In genomic region chr6:30963641-30964040, GRCh38 we compare ENCODE assay signal across 21 cellular contexts. TPM values are rescaled to one million over a fixed set of nuclear protein-coding genes. Genes with fewer than 3 reads are reported as not detected.
DNase-seq lines count a peak whose midpoint lies in the region; ATAC-seq and TF ChIP-seq lines count a peak whose summit lies in the region.
"Had no signal": no experiment of that assay in that cellular context is flagged by ENCODE, and none has a peak within 500 bp of the region (broad histone marks: within the 10 kb centered on the region; RNA-seq: fewer than 3 reads in every experiment).

No MANE protein-coding gene starts in this region.

- no peaks in the 10 kb centered on the region for H3K36me3 Mint-ChIP-seq in activated CD4-positive, alpha-beta memory T cell treated with anti-CD3 and anti-CD28 coated beads, Interleukin-2, amount 10 ng/mL, durations not matched to agents 7 days and 5 days (ENCODE audit: low read depth)
- no peaks in the 10 kb centered on the region for H3K36me3 Mint-ChIP-seq in activated CD4-positive, alpha-beta memory T cell treated with anti-CD3 and anti-CD28 coated beads for 36 hours

- 40 to 51% (median 48%) methylated on average over 6 of the region's 6 CpGs for WGBS in adrenal gland, 4 donors
- 74 to 85% (median 78%) methylated on average over 6 of the region's 6 CpGs for WGBS in stomach, 5 donors

- H3K27ac ChIP-seq in adrenal gland, result no peak overlapping the region
- no peak overlapping the region for H3K27ac ChIP-seq in stomach
- H3K27ac ChIP-seq: BLaER1, uterus had no signal

- TF ChIP-seq CTCF in adrenal gland (IDR thresholded peaks at IDR 0.05) (no peak), stomach (IDR thresholded peaks at IDR 0.05) (no peak)

- no peaks in the 10 kb centered on the region for H3K9me3 ChIP-seq in adrenal gland (replicated peaks in 1 of 3)
- H3K9me3 ChIP-seq in stomach, result no peaks in the 10 kb centered on the region
- H3K9me3 ChIP-seq: BLaER1, uterus had no signal

- no peak for ATAC-seq in GM19397 (IDR thresholded peaks at IDR 0.05; ENCODE audit: unreplicated experiment)
- ATAC-seq: GM23338, left colon had no signal

- H3K36me3 ChIP-seq in adrenal gland (replicated peaks in 1 of 2) (no peaks in the 10 kb centered on the region), stomach (no peaks in the 10 kb centered on the region)
- H3K36me3 ChIP-seq: BLaER1, uterus had no signal

- POLR2A ChIA-PET in activated CD4-positive, alpha-beta memory T cell treated with anti-CD3 and anti-CD28 coated beads, Interleukin-2, amount 10 ng/mL, durations not matched to agents 7 days and 5 days (lab: Charles Lee), result no interaction called here
- POLR2A ChIA-PET in activated CD4-positive, alpha-beta memory T cell treated with anti-CD3 and anti-CD28 coated beads for 36 hours (lab: Charles Lee), result no interaction called here

- H3K9me3 Mint-ChIP-seq in activated CD4-positive, alpha-beta memory T cell treated with anti-CD3 and anti-CD28 coated beads, Interleukin-2, amount 10 ng/mL, durations not matched to agents 7 days and 5 days, result no peaks in the 10 kb centered on the region
- H3K9me3 Mint-ChIP-seq in activated CD4-positive, alpha-beta memory T cell treated with anti-CD3 and anti-CD28 coated beads for 36 hours, result no peaks in the 10 kb centered on the region
- H3K9me3 Mint-ChIP-seq: activated CD4-positive, alpha-beta T cell treated with anti-CD3 and anti-CD28 coated beads, Interleukin-2, amount 10 ng/mL, durations not matched to agents 24 days and 14 days had no signal

- H3K27ac Mint-ChIP-seq in activated CD4-positive, alpha-beta memory T cell treated with anti-CD3 and anti-CD28 coated beads, Interleukin-2, amount 10 ng/mL, durations not matched to agents 7 days and 5 days, result peak overlapping the region; percentile 55
- no peak overlapping the region for H3K27ac Mint-ChIP-seq in activated CD4-positive, alpha-beta memory T cell treated with anti-CD3 and anti-CD28 coated beads for 36 hours
- H3K27ac Mint-ChIP-seq: activated CD4-positive, alpha-beta T cell treated with anti-CD3 and anti-CD28 coated beads, Interleukin-2, amount 10 ng/mL, durations not matched to agents 24 days and 14 days; GM23338 had no signal

- H3K27me3 ChIP-seq in adrenal gland (no peaks in the 10 kb centered on the region), stomach (no peaks in the 10 kb centered on the region)
- H3K27me3 ChIP-seq: BLaER1, uterus had no signal

- TF ChIP-seq EP300 in stomach (IDR thresholded peaks at IDR 0.05), result no peak

- peaks cover 27% of the 10 kb centered on the region for H3K4me1 Mint-ChIP-seq in activated CD4-positive, alpha-beta memory T cell treated with anti-CD3 and anti-CD28 coated beads, Interleukin-2, amount 10 ng/mL, durations not matched to agents 7 days and 5 days
- peaks cover 8% of the 10 kb centered on the region for H3K4me1 Mint-ChIP-seq in activated CD4-positive, alpha-beta memory T cell treated with anti-CD3 and anti-CD28 coated beads for 36 hours (ENCODE audit: low read depth)
- H3K4me1 Mint-ChIP-seq: GM23338 had no signal

- H3K4me1 ChIP-seq in adrenal gland (replicated peaks in 1 of 2), result no peaks in the 10 kb centered on the region
- H3K4me1 ChIP-seq in stomach, result peaks cover 0 to 6% (median 0%) of the 10 kb centered on the region in 4 donors
- H3K4me1 ChIP-seq: BLaER1, uterus had no signal

- no peak for TF ChIP-seq POLR2A in adrenal gland (IDR thresholded peaks at IDR 0.05)
- TF ChIP-seq POLR2A in stomach (IDR thresholded peaks at IDR 0.05), result no peak

- H3K4me3 ChIP-seq in adrenal gland, result no peak overlapping the region
- no peak overlapping the region for H3K4me3 ChIP-seq in stomach
- H3K4me3 ChIP-seq: BLaER1, GM23338, uterus had no signal

- H3K27me3 Mint-ChIP-seq in activated CD4-positive, alpha-beta memory T cell treated with anti-CD3 and anti-CD28 coated beads, Interleukin-2, amount 10 ng/mL, durations not matched to agents 7 days and 5 days, result peaks cover 39% of the 10 kb centered on the region
- peaks cover 13% of the 10 kb centered on the region for H3K27me3 Mint-ChIP-seq in activated CD4-positive, alpha-beta memory T cell treated with anti-CD3 and anti-CD28 coated beads for 36 hours

- intact Hi-C loops in activated CD4-positive, alpha-beta memory T cell treated with anti-CD3 and anti-CD28 coated beads for 36 hours (cut with micrococcal nuclease), result no loop called here
- intact Hi-C loops in adrenal gland (cut with DNase I) (no loop called here), head of caudate nucleus (cut with DNase I) (no loop called here), stomach (cut with DNase I; ENCODE audit: low total_unique reads) (no loop called here)

- CTCF ChIA-PET in activated CD4-positive, alpha-beta memory T cell treated with anti-CD3 and anti-CD28 coated beads, Interleukin-2, amount 10 ng/mL, durations not matched to agents 7 days and 5 days (lab: Charles Lee), result interaction anchor here (1.0 kb wide), 1 partner anchor 124 kb away, joined by 3 read pairs; no protein-coding TSS in a partner anchor
- CTCF ChIA-PET in activated CD4-positive, alpha-beta memory T cell treated with anti-CD3 and anti-CD28 coated beads for 36 hours (lab: Charles Lee), result no interaction called here

- no peak for DNase-seq in activated CD4-positive, alpha-beta memory T cell treated with anti-CD3 and anti-CD28 coated beads, Interleukin-2, amount 10 ng/mL, durations not matched to agents 7 days and 5 days
- DNase-seq in activated CD4-positive, alpha-beta memory T cell treated with anti-CD3 and anti-CD28 coated beads for 36 hours, result no peak
- DNase-seq in adrenal gland (peak in 6 of 7 donors; percentile 40 to 61 (median 52)), head of caudate nucleus (peak in 28 of 42 donors; percentile 6 to 75 (median 42)), stromal cell of bone marrow (ENCODE audit: low read depth) (peak; percentile 26), stomach (no peak), GM03348 (ENCODE audit: low spot score) (no peak)
- DNase-seq: 8988T, activated T-cell treated with anti-CD3 and anti-CD28 coated beads for 4 hours, hypothalamus, left colon, NCI-H1694 treated with DMSO at 0.1 percent for 48 hours, NCI-H226, uterus had no signal

- no peak overlapping the region for H3K4me3 Mint-ChIP-seq in activated CD4-positive, alpha-beta memory T cell treated with anti-CD3 and anti-CD28 coated beads, Interleukin-2, amount 10 ng/mL, durations not matched to agents 7 days and 5 days
- H3K4me3 Mint-ChIP-seq in activated CD4-positive, alpha-beta memory T cell treated with anti-CD3 and anti-CD28 coated beads for 36 hours, result no peak overlapping the region
- H3K4me3 Mint-ChIP-seq: activated CD4-positive, alpha-beta T cell treated with anti-CD3 and anti-CD28 coated beads, Interleukin-2, amount 10 ng/mL, durations not matched to agents 24 days and 14 days; GM23338 had no signal

RNA-seq across cellular contexts. Expression of gene MUC21, which starts 19.9 kb away (rescaled TPM):
- total RNA-seq in activated CD4-positive, alpha-beta memory T cell treated with anti-CD3 and anti-CD28 coated beads, Interleukin-2, amount 10 ng/mL, durations not matched to agents 7 days and 5 days, result not detected
- total RNA-seq in activated CD4-positive, alpha-beta memory T cell treated with anti-CD3 and anti-CD28 coated beads for 36 hours, result not detected
- total RNA-seq in adrenal gland, result not detected
- under 1 TPM in 2 of 3 donors, not detected in 1; 0.16 to 0.34 TPM for polyA plus RNA-seq in adrenal gland
- total RNA-seq in stomach, result 1 to 10 TPM in 2 of 5 donors, under 1 TPM in 2, not detected in 1; 0.18 to 4.9 (median 1.2) TPM
- polyA plus RNA-seq in stomach, result 100 to 1,000 TPM in 1 of 3 donors, 1 to 10 TPM in 2; 1.2 to 131 (median 1.6) TPM
- total RNA-seq: activated CD4-positive, alpha-beta T cell treated with anti-CD3 and anti-CD28 coated beads, Interleukin-2, amount 10 ng/mL, durations not matched to agents 24 days and 14 days; fibroblast of villous mesenchyme; G401; GM23338; left colon had no signal
- polyA plus RNA-seq: GM23338, neural cell had no signal

RNA-seq across cellular contexts. Expression of gene MUCL3, which starts 22.9 kb away (rescaled TPM):
- total RNA-seq in activated CD4-positive, alpha-beta memory T cell treated with anti-CD3 and anti-CD28 coated beads, Interleukin-2, amount 10 ng/mL, durations not matched to agents 7 days and 5 days, result not detected
- not detected for total RNA-seq in activated CD4-positive, alpha-beta memory T cell treated with anti-CD3 and anti-CD28 coated beads for 36 hours
- total RNA-seq in adrenal gland (not detected), stomach (100 to 1,000 TPM in 3 of 5 donors, 10 to 100 TPM in 1, under 1 TPM in 1; 0.87 to 346 (median 168) TPM)
- polyA plus RNA-seq in adrenal gland (under 1 TPM in 2 of 3 donors, not detected in 1; under 0.01 to 0.02 TPM), stomach (10 to 100 TPM; 17.5 to 83.3 (median 39.6) TPM)
- total RNA-seq: activated CD4-positive, alpha-beta T cell treated with anti-CD3 and anti-CD28 coated beads, Interleukin-2, amount 10 ng/mL, durations not matched to agents 24 days and 14 days; fibroblast of villous mesenchyme; G401; GM23338; left colon had no signal
- polyA plus RNA-seq: neural cell had no signal

RNA-seq across cellular contexts. Expression of gene SFTA2, which starts 31.7 kb away (rescaled TPM):
- total RNA-seq in activated CD4-positive, alpha-beta memory T cell treated with anti-CD3 and anti-CD28 coated beads, Interleukin-2, amount 10 ng/mL, durations not matched to agents 7 days and 5 days, result not detected
- not detected for total RNA-seq in activated CD4-positive, alpha-beta memory T cell treated with anti-CD3 and anti-CD28 coated beads for 36 hours
- total RNA-seq in adrenal gland (1 to 10 TPM in 1 of 8 donors, under 1 TPM in 1, not detected in 6; 0.38 to 1.5 TPM), stomach (10 to 100 TPM in 1 of 5 donors, 1 to 10 TPM in 1, not detected in 3; 2.8 to 15.2 TPM)
- polyA plus RNA-seq in adrenal gland (under 1 TPM in 2 of 3 donors, not detected in 1; 0.20 to 0.24 TPM), stomach (10 to 100 TPM; 10.2 to 94.7 (median 44.1) TPM)
- total RNA-seq: activated CD4-positive, alpha-beta T cell treated with anti-CD3 and anti-CD28 coated beads, Interleukin-2, amount 10 ng/mL, durations not matched to agents 24 days and 14 days; fibroblast of villous mesenchyme; G401; GM23338; left colon had no signal
- polyA plus RNA-seq: GM23338, neural cell had no signal

RNA-seq across cellular contexts. Expression of gene MUC22, which starts 46.6 kb away (rescaled TPM):
- not detected for total RNA-seq in activated CD4-positive, alpha-beta memory T cell treated with anti-CD3 and anti-CD28 coated beads, Interleukin-2, amount 10 ng/mL, durations not matched to agents 7 days and 5 days
- total RNA-seq in activated CD4-positive, alpha-beta memory T cell treated with anti-CD3 and anti-CD28 coated beads for 36 hours, result not detected
- total RNA-seq in adrenal gland, result not detected
- polyA plus RNA-seq in adrenal gland, result not detected
- total RNA-seq in stomach, result not detected
- under 1 TPM in 1 of 3 donors, not detected in 2; 0.65 TPM for polyA plus RNA-seq in stomach
- total RNA-seq: activated CD4-positive, alpha-beta T cell treated with anti-CD3 and anti-CD28 coated beads, Interleukin-2, amount 10 ng/mL, durations not matched to agents 24 days and 14 days; fibroblast of villous mesenchyme; G401; GM23338; left colon; uterus had no signal
- polyA plus RNA-seq: GM23338, neural cell had no signal

RNA-seq across cellular contexts. Expression of gene VARS2, which starts 49.6 kb away (rescaled TPM):
- total RNA-seq in activated CD4-positive, alpha-beta memory T cell treated with anti-CD3 and anti-CD28 coated beads, Interleukin-2, amount 10 ng/mL, durations not matched to agents 7 days and 5 days, result 10 to 100 TPM; 33.6 to 37.0 TPM
- 10 to 100 TPM; 56.9 to 68.9 TPM for total RNA-seq in activated CD4-positive, alpha-beta memory T cell treated with anti-CD3 and anti-CD28 coated beads for 36 hours
- total RNA-seq in adrenal gland (10 to 100 TPM; 17.1 to 51.6 (median 31.7) TPM), stomach (10 to 100 TPM in 4 of 5 donors, 1 to 10 TPM in 1; 1.2 to 61.6 (median 22.7) TPM)
- polyA plus RNA-seq in adrenal gland (10 to 100 TPM; 21.2 to 89.6 (median 55.4) TPM), stomach (10 to 100 TPM; 17.9 to 21.8 (median 18.5) TPM)

Comparison
In these comparisons a context has a peak if more than half of its experiments do, and no peak if none do; other contexts are left out.
1. DNase-seq: peak in adrenal gland (6 of 7), head of caudate nucleus (28 of 42) and stromal cell of bone marrow (single experiment); none in activated CD4-positive, alpha-beta memory T cell treated with anti-CD3 and anti-CD28 coated beads, Interleukin-2, amount 10 ng/mL, durations not matched to agents 7 days and 5 days (single experiment), activated CD4-positive, alpha-beta memory T cell treated with anti-CD3 and anti-CD28 coated beads for 36 hours (single experiment), stomach (single experiment) and GM03348 (single experiment).